ENCODE assay signal across 9 cellular contexts in genomic region chr17:57004944-57005579, GRCh38. TPM values are rescaled to one million over a fixed set of nuclear protein-coding genes. Genes with fewer than 3 reads are reported as not detected.
DNase-seq lines count a peak whose midpoint lies in the region; ATAC-seq and TF ChIP-seq lines count a peak whose summit lies in the region.
"Had no signal": no experiment of that assay in that cellular context is flagged by ENCODE, and none has a peak within 500 bp of the region (broad histone marks: within the 10 kb centered on the region; RNA-seq: fewer than 3 reads in every experiment).

No MANE protein-coding gene starts in this region.

- H3K4me1 ChIP-seq in spleen = peaks cover 0 to 41% (median 28%) of the 10 kb centered on the region in 6 donors

- ATAC-seq in HG02623 (IDR thresholded peaks at IDR 0.05; ENCODE audit: unreplicated experiment) = peak; percentile 80

- H3K9me3 ChIP-seq in spleen = no peaks in the 10 kb centered on the region

- intact Hi-C loops in spleen (cut with DNase I; ENCODE audit: low total_unique reads) = no loop called here

- no peak for TF ChIP-seq POLR2A in spleen (IDR thresholded peaks at IDR 0.05)

- peak overlapping the region in 1 of 8 donors; percentile 37 for H3K4me3 ChIP-seq in spleen

- H3K27ac ChIP-seq in spleen = peak overlapping the region in 6 of 8 donors; percentile 19 to 78 (median 58)

- DNase-seq in NCI-H748 (lab: John Stamatoyannopoulos, UW; ENCODE audit: unreplicated experiment) (peak; percentile 38), NCI-H748 treated with DMSO at 0.1 percent for 48 hours (lab: John Stamatoyannopoulos, UW) (no peak), MV-4-11 (lab: John Stamatoyannopoulos, UW) (peak; percentile 98), cerebellum (ENCODE audit: low spot score) (peak; percentile 24), spleen (no peak), SHP77 (lab: John Stamatoyannopoulos, UW) (no peak), DMS79 treated with DMSO at 0.1 percent for 48 hours (lab: John Stamatoyannopoulos, UW) (no peak)
- DNase-seq: activated T-cell treated with anti-CD3 and anti-CD28 coated beads, Interleukin-2, amount 50 U/mL, for 4 hours had no signal

- H3K36me3 ChIP-seq in spleen = peaks cover 5 to 79% (median 42%) of the 10 kb centered on the region in 6 donors

- peak in 1 of 11 experiments; percentile 6 for TF ChIP-seq CTCF in spleen (IDR thresholded peaks at IDR 0.05 in 8 of 11, conservative IDR thresholded peaks at IDR 0.05 in 3 of 11)

- 45 to 55% (median 52%) methylated on average over 8 of the region's 8 CpGs for WGBS in spleen, 5 donors

- H3K27me3 ChIP-seq in spleen (replicated peaks in 1 of 7) = no peaks in the 10 kb centered on the region

RNA-seq across cellular contexts. Expression of gene SCPEP1, which starts 27.1 kb away (rescaled TPM):
- total RNA-seq in cerebellum (4.9 TPM), spleen (100 to 1,000 TPM in 4 of 7 donors, 10 to 100 TPM in 3; 74.4 to 127 (median 100) TPM)
- polyA plus RNA-seq in spleen = 10 to 100 TPM; 75.1 to 95.4 (median 88.5) TPM

RNA-seq across cellular contexts. Expression of gene COIL, which starts 44.2 kb away (rescaled TPM):
- total RNA-seq in cerebellum (16.8 TPM), spleen (10 to 100 TPM; 11.9 to 22.7 (median 15.2) TPM)
- polyA plus RNA-seq in spleen = 10 to 100 TPM; 10.0 to 12.6 (median 10.8) TPM

Comparison
In these comparisons a context has a peak if more than half of its experiments do, and no peak if none do; other contexts are left out.
1. DNase-seq: peak in NCI-H748 (single experiment), MV-4-11 (single experiment) and cerebellum (single experiment); none in NCI-H748 treated with DMSO at 0.1 percent for 48 hours (single experiment), spleen (single experiment), SHP77 (0 of 2) and DMS79 treated with DMSO at 0.1 percent for 48 hours (single experiment).
2. RNA of gene SCPEP1, which starts 27.1 kb away (total RNA-seq): 74.4 to 127 TPM in spleen; 4.9 TPM in cerebellum (single experiment); every median in the first group is over 10 times any median in the second.